In the genomic region with DNA sequence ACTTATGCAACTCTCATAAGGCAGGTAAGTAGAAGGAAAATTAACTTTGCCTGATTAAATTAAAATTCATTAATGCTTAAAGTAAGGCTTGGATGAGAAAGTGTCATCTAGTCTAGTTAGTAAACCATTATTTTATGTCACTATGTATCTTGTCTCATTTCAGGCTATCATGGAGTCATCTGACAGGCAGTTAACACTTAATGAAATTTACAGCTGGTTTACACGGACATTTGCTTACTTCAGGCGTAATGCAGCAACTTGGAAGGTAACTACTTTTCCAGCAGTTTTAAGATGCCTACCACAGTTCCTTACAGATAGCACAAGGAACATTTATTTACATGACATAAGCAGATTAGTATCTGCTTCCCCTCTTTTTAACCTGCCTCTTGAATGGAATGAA, we compare ENCODE assay signal across 16 cellular contexts.
"Had no signal": no experiment of that assay in that cellular context is flagged by ENCODE, and none has a peak within 500 bp of the region (broad histone marks: within the 10 kb centered on the region; RNA-seq: fewer than 3 reads in every experiment).

No MANE protein-coding gene starts in this region.

- H3K27ac ChIP-seq: brain microvascular endothelial cell, colonic mucosa, neutrophil had no signal

- H3K4me3 ChIP-seq: colonic mucosa had no signal

- H3K27me3 ChIP-seq: brain microvascular endothelial cell, colonic mucosa, neutrophil had no signal

- ATAC-seq: activated naive CD8-positive, alpha-beta T cell treated with anti-CD3 and anti-CD28 coated beads, Interleukin-2, amount 50 U/mL, for 24 hours; activated T-cell treated with anti-CD3 and anti-CD28 coated beads, Interleukin-2, amount 50 U/mL, for 4 hours; left ventricle myocardium superior; naive thymus-derived CD8-positive, alpha-beta T cell had no signal

- H3K4me1 ChIP-seq: colonic mucosa had no signal

- H3K36me3 ChIP-seq: brain microvascular endothelial cell, colonic mucosa, neutrophil had no signal

- DNase-seq: activated CD4-positive, alpha-beta T cell treated with anti-CD3 and anti-CD28 coated beads, Interleukin-2, amount 50 U/mL, for 1 hour; activated CD4-positive, CD25-positive, alpha-beta regulatory T cell treated with anti-CD3 and anti-CD28 coated beads, Interleukin-2, amount 50 U/mL, for 72 hours; activated CD8-positive, alpha-beta memory T cell treated with anti-CD3 and anti-CD28 coated beads, Interleukin-2, amount 50 U/mL, for 4 hours; activated effector memory CD4-positive, alpha-beta T cell treated with Interleukin-2 at 50 U/mL for 16 hours; activated naive CD4-positive, alpha-beta T cell treated with anti-CD3 and anti-CD28 coated beads, Interleukin-2, amount 10 ng/mL, durations not matched to agents 7 days and 5 days; activated naive CD8-positive, alpha-beta T cell treated with anti-CD3 and anti-CD28 coated beads, Interleukin-2, amount 50 U/mL, for 24 hours; activated T-cell treated with anti-CD3 and anti-CD28 coated beads, Interleukin-2, amount 50 U/mL, for 4 hours; anterior cingulate cortex; brain microvascular endothelial cell; colonic mucosa; foreskin melanocyte; head of caudate nucleus; left ventricle myocardium superior; naive thymus-derived CD8-positive, alpha-beta T cell; stimulated activated naive CD4-positive, alpha-beta T cell had no signal

- H3K9me3 ChIP-seq: colonic mucosa, neutrophil had no signal
